ENCODE assay signal across 1 cellular context in the genomic region with DNA sequence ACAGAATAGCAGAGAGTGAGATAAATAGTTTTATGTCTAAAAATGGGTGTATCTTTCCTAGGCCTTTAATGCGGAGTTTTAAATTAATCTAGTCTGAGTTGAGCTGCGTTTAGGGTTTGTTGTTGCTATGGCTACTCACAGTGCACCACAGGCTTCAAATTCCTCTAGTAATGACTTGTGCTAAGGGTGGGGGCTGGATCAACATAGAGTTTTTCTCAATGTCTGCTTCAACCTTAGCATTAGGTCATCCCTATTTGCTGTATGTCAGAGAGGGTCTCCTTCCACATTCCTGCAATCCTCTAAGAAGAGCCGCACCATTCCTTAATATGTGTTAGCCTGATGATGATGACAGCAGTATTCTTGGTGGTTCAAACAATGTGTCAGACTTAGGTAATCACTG.
TF ChIP-seq lines count a peak whose summit lies in the region.

No MANE protein-coding gene starts in this region.

TF ChIP-seq in GM23338, 12 proteins besides CTCF, POLR2A, EP300 and RAD21:
- TF ChIP-seq CREB1 (CRISPR knock-in tag; IDR thresholded peaks at IDR 0.05; ENCODE audit: low read depth) (no peak), REST (IDR thresholded peaks at IDR 0.05; ENCODE audit: unreplicated experiment) (no peak), EZH2 (IDR thresholded peaks at IDR 0.05; ENCODE audit: low read depth, unreplicated experiment) (no peak), ZNF331 (CRISPR knock-in tag; IDR thresholded peaks at IDR 0.05; ENCODE audit: low read depth) (no peak), POLR2AphosphoS5 (IDR thresholded peaks at IDR 0.05; ENCODE audit: low read depth) (no peak), JUNB (IDR thresholded peaks at IDR 0.05; ENCODE audit: unreplicated experiment) (no peak), ZNF114 (CRISPR knock-in tag; IDR thresholded peaks at IDR 0.05) (no peak), NANOG (IDR thresholded peaks at IDR 0.05; ENCODE audit: borderline replicate concordance) (no peak), EZH2phosphoT487 (IDR thresholded peaks at IDR 0.05; ENCODE audit: unreplicated experiment) (no peak), STAT1 (IDR thresholded peaks at IDR 0.05; ENCODE audit: unreplicated experiment) (no peak)
- TF ChIP-seq, protein P1, sequence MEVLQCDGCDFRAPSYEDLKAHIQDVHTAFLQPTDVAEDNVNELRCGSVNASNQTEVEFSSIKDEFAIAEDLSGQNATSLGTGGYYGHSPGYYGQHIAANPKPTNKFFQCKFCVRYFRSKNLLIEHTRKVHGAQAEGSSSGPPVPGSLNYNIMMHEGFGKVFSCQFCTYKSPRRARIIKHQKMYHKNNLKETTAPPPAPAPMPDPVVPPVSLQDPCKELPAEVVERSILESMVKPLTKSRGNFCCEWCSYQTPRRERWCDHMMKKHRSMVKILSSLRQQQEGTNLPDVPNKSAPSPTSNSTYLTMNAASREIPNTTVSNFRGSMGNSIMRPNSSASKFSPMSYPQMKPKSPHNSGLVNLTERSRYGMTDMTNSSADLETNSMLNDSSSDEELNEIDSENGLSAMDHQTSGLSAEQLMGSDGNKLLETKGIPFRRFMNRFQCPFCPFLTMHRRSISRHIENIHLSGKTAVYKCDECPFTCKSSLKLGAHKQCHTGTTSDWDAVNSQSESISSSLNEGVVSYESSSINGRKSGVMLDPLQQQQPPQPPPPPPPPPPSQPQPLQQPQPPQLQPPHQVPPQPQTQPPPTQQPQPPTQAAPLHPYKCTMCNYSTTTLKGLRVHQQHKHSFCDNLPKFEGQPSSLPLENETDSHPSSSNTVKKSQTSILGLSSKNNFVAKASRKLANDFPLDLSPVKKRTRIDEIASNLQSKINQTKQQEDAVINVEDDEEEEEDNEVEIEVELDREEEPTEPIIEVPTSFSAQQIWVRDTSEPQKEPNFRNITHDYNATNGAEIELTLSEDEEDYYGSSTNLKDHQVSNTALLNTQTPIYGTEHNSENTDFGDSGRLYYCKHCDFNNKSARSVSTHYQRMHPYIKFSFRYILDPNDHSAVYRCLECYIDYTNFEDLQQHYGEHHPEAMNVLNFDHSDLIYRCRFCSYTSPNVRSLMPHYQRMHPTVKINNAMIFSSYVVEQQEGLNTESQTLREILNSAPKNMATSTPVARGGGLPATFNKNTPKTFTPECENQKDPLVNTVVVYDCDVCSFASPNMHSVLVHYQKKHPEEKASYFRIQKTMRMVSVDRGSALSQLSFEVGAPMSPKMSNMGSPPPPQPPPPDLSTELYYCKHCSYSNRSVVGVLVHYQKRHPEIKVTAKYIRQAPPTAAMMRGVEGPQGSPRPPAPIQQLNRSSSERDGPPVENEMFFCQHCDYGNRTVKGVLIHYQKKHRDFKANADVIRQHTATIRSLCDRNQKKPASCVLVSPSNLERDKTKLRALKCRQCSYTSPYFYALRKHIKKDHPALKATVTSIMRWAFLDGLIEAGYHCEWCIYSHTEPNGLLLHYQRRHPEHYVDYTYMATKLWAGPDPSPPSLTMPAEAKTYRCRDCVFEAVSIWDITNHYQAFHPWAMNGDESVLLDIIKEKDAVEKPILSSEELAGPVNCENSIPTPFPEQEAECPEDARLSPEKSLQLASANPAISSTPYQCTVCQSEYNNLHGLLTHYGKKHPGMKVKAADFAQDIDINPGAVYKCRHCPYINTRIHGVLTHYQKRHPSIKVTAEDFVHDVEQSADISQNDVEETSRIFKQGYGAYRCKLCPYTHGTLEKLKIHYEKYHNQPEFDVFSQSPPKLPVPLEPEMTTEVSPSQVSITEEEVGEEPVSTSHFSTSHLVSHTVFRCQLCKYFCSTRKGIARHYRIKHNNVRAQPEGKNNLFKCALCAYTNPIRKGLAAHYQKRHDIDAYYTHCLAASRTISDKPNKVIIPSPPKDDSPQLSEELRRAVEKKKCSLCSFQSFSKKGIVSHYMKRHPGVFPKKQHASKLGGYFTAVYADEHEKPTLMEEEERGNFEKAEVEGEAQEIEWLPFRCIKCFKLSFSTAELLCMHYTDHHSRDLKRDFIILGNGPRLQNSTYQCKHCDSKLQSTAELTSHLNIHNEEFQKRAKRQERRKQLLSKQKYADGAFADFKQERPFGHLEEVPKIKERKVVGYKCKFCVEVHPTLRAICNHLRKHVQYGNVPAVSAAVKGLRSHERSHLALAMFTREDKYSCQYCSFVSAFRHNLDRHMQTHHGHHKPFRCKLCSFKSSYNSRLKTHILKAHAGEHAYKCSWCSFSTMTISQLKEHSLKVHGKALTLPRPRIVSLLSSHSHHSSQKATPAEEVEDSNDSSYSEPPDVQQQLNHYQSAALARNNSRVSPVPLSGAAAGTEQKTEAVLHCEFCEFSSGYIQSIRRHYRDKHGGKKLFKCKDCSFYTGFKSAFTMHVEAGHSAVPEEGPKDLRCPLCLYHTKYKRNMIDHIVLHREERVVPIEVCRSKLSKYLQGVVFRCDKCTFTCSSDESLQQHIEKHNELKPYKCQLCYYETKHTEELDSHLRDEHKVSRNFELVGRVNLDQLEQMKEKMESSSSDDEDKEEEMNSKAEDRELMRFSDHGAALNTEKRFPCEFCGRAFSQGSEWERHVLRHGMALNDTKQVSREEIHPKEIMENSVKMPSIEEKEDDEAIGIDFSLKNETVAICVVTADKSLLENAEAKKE (CRISPR knock-in tag; IDR thresholded peaks at IDR 0.05), result no peak
- TF ChIP-seq, protein P2, sequence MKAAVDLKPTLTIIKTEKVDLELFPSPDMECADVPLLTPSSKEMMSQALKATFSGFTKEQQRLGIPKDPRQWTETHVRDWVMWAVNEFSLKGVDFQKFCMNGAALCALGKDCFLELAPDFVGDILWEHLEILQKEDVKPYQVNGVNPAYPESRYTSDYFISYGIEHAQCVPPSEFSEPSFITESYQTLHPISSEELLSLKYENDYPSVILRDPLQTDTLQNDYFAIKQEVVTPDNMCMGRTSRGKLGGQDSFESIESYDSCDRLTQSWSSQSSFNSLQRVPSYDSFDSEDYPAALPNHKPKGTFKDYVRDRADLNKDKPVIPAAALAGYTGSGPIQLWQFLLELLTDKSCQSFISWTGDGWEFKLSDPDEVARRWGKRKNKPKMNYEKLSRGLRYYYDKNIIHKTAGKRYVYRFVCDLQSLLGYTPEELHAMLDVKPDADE (IDR thresholded peaks at IDR 0.05), result no peak
TF ChIP-seq in GM23338: peak in this region for 0.
